ENCODE assay signal across 8 cellular contexts in the genomic region with DNA sequence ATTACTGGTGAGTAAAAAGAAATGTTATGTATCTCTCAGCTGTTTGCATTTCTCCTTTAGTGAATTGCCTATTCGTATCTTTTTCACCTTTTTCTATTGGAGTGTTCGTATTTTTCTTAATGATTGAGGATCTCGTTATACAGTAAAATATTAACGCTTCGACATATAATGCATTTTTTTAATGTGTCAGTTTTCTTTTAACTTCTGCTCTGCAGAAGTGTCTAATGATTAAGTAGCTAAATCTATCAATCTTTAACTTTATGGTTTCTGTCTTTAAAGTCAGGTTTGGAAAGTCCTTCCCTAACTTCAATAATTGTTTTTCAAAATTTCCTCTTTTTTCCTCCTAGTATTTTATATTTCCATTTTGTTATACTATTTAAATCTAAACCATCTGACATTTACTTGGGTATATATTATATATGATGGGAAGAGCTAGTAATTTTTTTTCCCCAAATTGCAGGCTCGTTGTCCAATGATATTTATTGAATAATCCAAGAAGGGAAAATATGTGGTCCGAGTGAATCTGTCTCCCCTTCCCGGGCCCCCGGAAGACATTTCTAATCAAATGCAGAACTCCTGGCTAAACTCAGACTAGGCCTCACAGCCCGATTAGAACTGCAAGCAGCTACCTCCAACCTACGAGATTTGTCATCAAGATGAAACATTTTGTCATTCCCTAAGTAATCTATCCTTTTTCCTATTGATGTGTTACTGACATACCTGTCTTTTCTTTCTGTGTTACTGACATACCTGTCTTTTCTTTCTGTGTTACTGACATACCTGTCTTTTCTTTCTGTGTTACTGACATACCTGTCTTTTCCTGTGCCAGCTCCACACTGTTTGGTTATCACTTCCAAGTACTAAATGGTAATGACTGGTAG. TPM values are rescaled to one million over a fixed set of nuclear protein-coding genes. Genes with fewer than 3 reads are reported as not detected.
DNase-seq lines count a peak whose midpoint lies in the region; ATAC-seq and TF ChIP-seq lines count a peak whose summit lies in the region.

No MANE protein-coding gene starts in this region.

- no peaks in the 10 kb centered on the region for H3K9me3 ChIP-seq in BLaER1 treated with 17β-estradiol and CSF1 and Interleukin-3, amounts not matched to agents 10 nM and 100 nM (replicated peaks in 1 of 11)
- no peaks in the 10 kb centered on the region for H3K9me3 ChIP-seq in HUES6 (ENCODE audit: control insufficient read depth, insufficient read depth, low read depth, low read length)
- H3K9me3 ChIP-seq in gastrocnemius medialis, result no peaks in the 10 kb centered on the region
- no peaks in the 10 kb centered on the region for H3K9me3 ChIP-seq in BE2C

- peak overlapping the region; percentile 56 to 84 (median 69) for H3K4me2 ChIP-seq in BLaER1 treated with 17β-estradiol and CSF1 and Interleukin-3, amounts not matched to agents 10 nM and 100 nM

- no peak for TF ChIP-seq POLR2A in gastrocnemius medialis (IDR thresholded peaks at IDR 0.05)

- no peaks in the 10 kb centered on the region for H3K27me3 ChIP-seq in BLaER1 treated with 17β-estradiol and CSF1 and Interleukin-3, amounts not matched to agents 10 nM and 100 nM
- no peaks in the 10 kb centered on the region for H3K27me3 ChIP-seq in HUES6 (ENCODE audit: control insufficient read depth, insufficient read depth, low read length)
- no peaks in the 10 kb centered on the region for H3K27me3 ChIP-seq in gastrocnemius medialis
- no peaks in the 10 kb centered on the region for H3K27me3 ChIP-seq in BE2C

- POLR2A ChIA-PET in activated CD4-positive, alpha-beta T cell treated with anti-CD3 and anti-CD28 coated beads, Interleukin-2, amount 10 ng/mL, durations not matched to agents 7 days and 5 days (lab: Charles Lee), result interaction anchor here (0.9 to 2.4 kb wide), 4 partner anchors 9 to 29 kb away, joined by 3 to 12 read pairs (median 4); no protein-coding TSS in a partner anchor

- H3K4me3 Mint-ChIP-seq in activated CD4-positive, alpha-beta T cell treated with anti-CD3 and anti-CD28 coated beads, Interleukin-2, amount 10 ng/mL, durations not matched to agents 7 days and 5 days, result peak overlapping the region; percentile 72

- peak overlapping the region in 1 of 10 experiments; percentile 13; a peak in 1 of 20 replicates for H3K4me3 ChIP-seq in BLaER1 treated with 17β-estradiol and CSF1 and Interleukin-3, amounts not matched to agents 10 nM and 100 nM
- H3K4me3 ChIP-seq in HUES6 (ENCODE audit: low read depth, low read length) (no peak overlapping the region), gastrocnemius medialis (no peak overlapping the region), BE2C (ENCODE audit: low read depth, low read length) (no peak overlapping the region)

- TF ChIP-seq CTCF in gastrocnemius medialis (IDR thresholded peaks at IDR 0.05 in 4 of 5, conservative IDR thresholded peaks at IDR 0.05 in 1 of 5) (no peak), BE2C (IDR thresholded peaks at IDR 0.05; ENCODE audit: low read depth, low read length) (no peak)

- DNase-seq in activated CD4-positive, alpha-beta T cell treated with anti-CD3 and anti-CD28 coated beads, Interleukin-2, amount 10 ng/mL, durations not matched to agents 7 days and 5 days, result peak; percentile 45
- DNase-seq in glomerular visceral epithelial cell (ENCODE audit: extremely low spot score), result peak; percentile 78
- peak; percentile 58 for DNase-seq in stimulated activated CD4-positive, alpha-beta T cell treated with anti-CD3 and anti-CD28 coated beads, Interleukin-1b, Interleukin-23, amount 100 ng/mL, for 48 hours
- DNase-seq in GOT3 (lab: John Stamatoyannopoulos, UW), result no peak
- no peak for DNase-seq in gastrocnemius medialis
- no peak for DNase-seq in BE2C

- H3K27ac Mint-ChIP-seq in activated CD4-positive, alpha-beta T cell treated with anti-CD3 and anti-CD28 coated beads, Interleukin-2, amount 10 ng/mL, durations not matched to agents 7 days and 5 days, result peak overlapping the region; percentile 92

- peaks cover 57% of the 10 kb centered on the region for H3K4me1 Mint-ChIP-seq in activated CD4-positive, alpha-beta T cell treated with anti-CD3 and anti-CD28 coated beads, Interleukin-2, amount 10 ng/mL, durations not matched to agents 7 days and 5 days

- no peaks in the 10 kb centered on the region for H3K27me3 Mint-ChIP-seq in activated CD4-positive, alpha-beta T cell treated with anti-CD3 and anti-CD28 coated beads, Interleukin-2, amount 10 ng/mL, durations not matched to agents 7 days and 5 days

- H3K4me1 ChIP-seq in BLaER1 treated with 17β-estradiol and CSF1 and Interleukin-3, amounts not matched to agents 10 nM and 100 nM, result peaks cover 40 to 65% (median 55%) of the 10 kb centered on the region in 10 experiments
- H3K4me1 ChIP-seq in HUES6 (ENCODE audit: control insufficient read depth, insufficient read depth, low read length) (peaks cover 34% of the 10 kb centered on the region), gastrocnemius medialis (peaks cover 7 to 24% of the 10 kb centered on the region in 2 donors), BE2C (0 out of 2 replicates have a peak, but pooled peaks cover 3% of the 10 kb centered on the region)

- CTCF ChIA-PET in activated CD4-positive, alpha-beta T cell treated with anti-CD3 and anti-CD28 coated beads, Interleukin-2, amount 10 ng/mL, durations not matched to agents 7 days and 5 days (lab: Charles Lee), result interaction anchor here (0.7 to 2.3 kb wide), 9 partner anchors 8 to 38 kb away, joined by 3 to 15 read pairs (median 4); no protein-coding TSS in a partner anchor

- in situ Hi-C loops in gastrocnemius medialis (cut with MboI; ENCODE audit: low sequenced_read_pairs in 4 of 4), result no loop called here

- H3K9ac ChIP-seq in BLaER1 treated with 17β-estradiol and CSF1 and Interleukin-3, amounts not matched to agents 10 nM and 100 nM, result peak overlapping the region in 9 of 11 experiments; percentile 4 to 54 (median 43); a peak in 10 of 22 replicates
- H3K9ac ChIP-seq in HUES6 (ENCODE audit: low read length), result peak overlapping the region; percentile 14

- H3K27ac ChIP-seq in BLaER1 treated with 17β-estradiol and CSF1 and Interleukin-3, amounts not matched to agents 10 nM and 100 nM, result peak overlapping the region; percentile 35 to 71 (median 56); a peak in 20 of 22 replicates
- no peak overlapping the region for H3K27ac ChIP-seq in HUES6 (ENCODE audit: low read depth, low read length)
- peak overlapping the region in 1 of 4 donors; percentile 33 for H3K27ac ChIP-seq in gastrocnemius medialis

- H3K9me3 Mint-ChIP-seq in activated CD4-positive, alpha-beta T cell treated with anti-CD3 and anti-CD28 coated beads, Interleukin-2, amount 10 ng/mL, durations not matched to agents 7 days and 5 days, result no peaks in the 10 kb centered on the region

- H3K36me3 Mint-ChIP-seq in activated CD4-positive, alpha-beta T cell treated with anti-CD3 and anti-CD28 coated beads, Interleukin-2, amount 10 ng/mL, durations not matched to agents 7 days and 5 days (ENCODE audit: low read depth), result peaks cover 6% of the 10 kb centered on the region

- no peak for ATAC-seq in gastrocnemius medialis

- intact Hi-C loops in gastrocnemius medialis (cut with DNase I; ENCODE audit: low total_unique reads), result no loop called here

- no peaks in the 10 kb centered on the region for H4K20me1 ChIP-seq in BLaER1 treated with 17β-estradiol and CSF1 and Interleukin-3, amounts not matched to agents 10 nM and 100 nM

- H3K36me3 ChIP-seq in BLaER1 treated with 17β-estradiol and CSF1 and Interleukin-3, amounts not matched to agents 10 nM and 100 nM, result no peaks in the 10 kb centered on the region
- H3K36me3 ChIP-seq in HUES6 (ENCODE audit: control insufficient read depth, insufficient read depth, low read length) (no peaks in the 10 kb centered on the region), gastrocnemius medialis (no peaks in the 10 kb centered on the region), BE2C (no peaks in the 10 kb centered on the region)

RNA-seq across cellular contexts. Expression of gene PCBP1, which starts 17.2 kb away (rescaled TPM):
- total RNA-seq in activated CD4-positive, alpha-beta T cell treated with anti-CD3 and anti-CD28 coated beads, Interleukin-2, amount 10 ng/mL, durations not matched to agents 7 days and 5 days, result 100 to 1,000 TPM; 527 to 544 TPM
- 100 to 1,000 TPM; 178 to 296 (median 262) TPM for total RNA-seq in gastrocnemius medialis
- 374 TPM for polyA plus RNA-seq in BE2C (2012; ENCODE audit: insufficient read depth, insufficient read length, low read depth)

Comparison
In these comparisons a context has a peak if more than half of its experiments do, and no peak if none do; other contexts are left out.
1. DNase-seq: peak in activated CD4-positive, alpha-beta T cell treated with anti-CD3 and anti-CD28 coated beads, Interleukin-2, amount 10 ng/mL, durations not matched to agents 7 days and 5 days (single experiment), glomerular visceral epithelial cell (single experiment) and stimulated activated CD4-positive, alpha-beta T cell treated with anti-CD3 and anti-CD28 coated beads, Interleukin-1b, Interleukin-23, amount 100 ng/mL, for 48 hours (single experiment); none in GOT3 (single experiment), gastrocnemius medialis (0 of 2) and BE2C (single experiment).